Comparison of ENCODE assay signal across 25 cellular contexts in genomic region chr2:234829074-234829455, GRCh38.
"Had no signal": no experiment of that assay in that cellular context is flagged by ENCODE, and none has a peak within 500 bp of the region (broad histone marks: within the 10 kb centered on the region; RNA-seq: fewer than 3 reads in every experiment).

No MANE protein-coding gene starts in this region.

- H3K9me3 ChIP-seq: gastrocnemius medialis, spleen, suprapubic skin, tibial artery had no signal

- H2AFZ ChIP-seq: neural progenitor cell had no signal

- H3K9ac ChIP-seq: neural progenitor cell had no signal

- H3K36me3 ChIP-seq: gastrocnemius medialis, neural progenitor cell, spleen, suprapubic skin, tibial artery had no signal

- H3K27ac ChIP-seq: gastrocnemius medialis, neural progenitor cell, spleen, suprapubic skin, tibial artery had no signal

- H3K4me2 ChIP-seq: neural progenitor cell had no signal

- ATAC-seq: activated CD8-positive, alpha-beta T cell treated with anti-CD3 and anti-CD28 coated beads for 36 hours; activated T-cell treated with anti-CD3 and anti-CD28 coated beads, Interleukin-2, amount 50 U/mL, for 4 hours; activated T-helper 17 cell treated with anti-CD3 and anti-CD28 coated beads, Interleukin-2, amount 50 U/mL, for 72 hours; gastrocnemius medialis; left colon; naive thymus-derived CD8-positive, alpha-beta T cell; right cardiac atrium; WTC11 had no signal

- H3K27me3 ChIP-seq: gastrocnemius medialis, neural progenitor cell, spleen, suprapubic skin, tibial artery had no signal

- H3K4me3 ChIP-seq: gastrocnemius medialis, neural progenitor cell, spleen, suprapubic skin, tibial artery had no signal

- DNase-seq: activated CD4-positive, alpha-beta T cell treated with anti-CD3 and anti-CD28 coated beads for 1 hour; activated CD4-positive, alpha-beta T cell treated with anti-CD3 and anti-CD28 coated beads, Interleukin-2, amount 10 ng/mL, durations not matched to agents 7 days and 5 days; activated CD8-positive, alpha-beta T cell treated with anti-CD3 and anti-CD28 coated beads for 36 hours; activated gamma-delta T cell treated with Interleukin-2 at 50 U/mL for 16 hours; activated naive CD4-positive, alpha-beta T cell treated with anti-CD3 and anti-CD28 coated beads, Interleukin-2, amount 50 U/mL, for 16 hours; activated T-cell treated with anti-CD3 and anti-CD28 coated beads, Interleukin-2, amount 50 U/mL, for 4 hours; dermis blood vessel endothelial cell; effector CD8-positive, alpha-beta T cell; gastrocnemius medialis; hippocampal formation; kidney; left colon; midbrain; naive thymus-derived CD8-positive, alpha-beta T cell; right cardiac atrium; spleen; stimulated activated naive CD4-positive, alpha-beta T cell; T-helper 2 cell; tibial artery had no signal

- FAIRE-seq: colon, endometrium, kidney had no signal

- H3K4me1 ChIP-seq: spleen had no signal
